Comparison of ENCODE assay signal across 9 cellular contexts in the genomic region with DNA sequence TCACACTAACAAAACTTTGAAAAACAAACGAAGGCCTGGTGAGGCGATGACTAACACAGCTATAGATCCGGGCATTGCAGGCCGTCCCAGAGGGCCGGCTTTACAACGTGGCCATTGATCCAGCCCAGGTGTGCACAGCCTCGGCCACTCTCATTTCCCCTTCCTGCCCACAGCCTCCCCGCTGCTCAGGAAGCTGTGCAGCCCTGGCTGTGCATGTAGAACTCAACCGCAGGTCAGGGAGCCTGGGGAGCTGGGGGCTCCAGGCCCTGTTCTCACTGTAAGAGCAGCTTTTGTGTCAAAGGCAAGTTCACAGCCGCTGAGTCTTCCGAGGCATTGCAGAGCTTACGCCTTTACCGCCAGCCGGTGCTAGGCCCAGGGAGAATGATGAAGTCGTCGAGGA.
DNase-seq lines count a peak whose midpoint lies in the region; ATAC-seq, FAIRE-seq and TF ChIP-seq lines count a peak whose summit lies in the region.
"Had no signal": no experiment of that assay in that cellular context is flagged by ENCODE, and none has a peak within 500 bp of the region (broad histone marks: within the 10 kb centered on the region; RNA-seq: fewer than 3 reads in every experiment).

No MANE protein-coding gene starts in this region.

- no peaks in the 10 kb centered on the region for H3K36me3 Mint-ChIP-seq in natural killer cell treated with Interleukin-12 subunit alpha and Interleukin-12 subunit beta and Interleukin-15 and Interleukin-18, amount 100 ng/mL, for 72 hours

- FAIRE-seq in pancreas (lab: Jason Lieb, UNC): no peak

- TF ChIP-seq CTCF in thyroid gland (IDR thresholded peaks at IDR 0.05) (no peak), pancreas (IDR thresholded peaks at IDR 0.05) (no peak)

- peak; percentile 10 for DNase-seq in NK-92 treated with Interleukin-12 subunit alpha and Interleukin-12 subunit beta, amount 100 ng/mL, for 24 hours (lab: John Stamatoyannopoulos, UW)
- DNase-seq in NK-92 (lab: John Stamatoyannopoulos, UW; ENCODE audit: unreplicated experiment) (no peak), T-helper 9 cell (peak; percentile 4), thyroid gland (no peak), DMS53 treated with DMSO at 0.1 percent for 48 hours (lab: John Stamatoyannopoulos, UW; ENCODE audit: unreplicated experiment) (no peak), pancreas (no peak)
- no peak for DNase-seq in natural killer cell treated with Interleukin-12 subunit alpha and Interleukin-12 subunit beta and Interleukin-15 and Interleukin-18, amount 100 ng/mL, for 72 hours (ENCODE audit: low spot score)

- intact Hi-C loops in thyroid gland (cut with DNase I): no loop called here
- intact Hi-C loops in pancreas (cut with DNase I): no loop called here

- WGBS in thyroid gland, 2 donors: 60 to 77% methylated on average over 13 to 16 of the region's 16 CpGs
- WGBS in pancreas, 2 donors: 75 to 80% methylated on average over 16 of the region's 16 CpGs

- H3K9me3 ChIP-seq in thyroid gland (no peaks in the 10 kb centered on the region), pancreas (no peaks in the 10 kb centered on the region)

- no peak overlapping the region for H3K27ac Mint-ChIP-seq in natural killer cell treated with Interleukin-12 subunit alpha and Interleukin-12 subunit beta and Interleukin-15 and Interleukin-18, amount 100 ng/mL, for 72 hours

- H3K27ac ChIP-seq in thyroid gland: no peak overlapping the region
- no peak overlapping the region for H3K27ac ChIP-seq in pancreas
- H3K27ac ChIP-seq: 22Rv1 had no signal

- H3K9me3 Mint-ChIP-seq in natural killer cell treated with Interleukin-12 subunit alpha and Interleukin-12 subunit beta and Interleukin-15 and Interleukin-18, amount 100 ng/mL, for 72 hours: no peaks in the 10 kb centered on the region

- ATAC-seq in HG03066 (IDR thresholded peaks at IDR 0.05; ENCODE audit: low read depth, unreplicated experiment) (peak; percentile 84), pancreas (no peak)
- ATAC-seq in natural killer cell treated with Interleukin-12 subunit alpha and Interleukin-12 subunit beta and Interleukin-15 and Interleukin-18, amount 100 ng/mL, for 72 hours: peak; percentile 45 to 59

- H3K36me3 ChIP-seq in thyroid gland (no peaks in the 10 kb centered on the region), pancreas (no peaks in the 10 kb centered on the region)

- no peak overlapping the region for H3K4me3 Mint-ChIP-seq in natural killer cell treated with Interleukin-12 subunit alpha and Interleukin-12 subunit beta and Interleukin-15 and Interleukin-18, amount 100 ng/mL, for 72 hours

- H3K4me3 ChIP-seq in thyroid gland (replicated peaks in 1 of 3) (no peak overlapping the region), pancreas (no peak overlapping the region)

- peaks cover 9 to 17% of the 10 kb centered on the region in 2 donors for H3K4me1 Mint-ChIP-seq in natural killer cell treated with Interleukin-12 subunit alpha and Interleukin-12 subunit beta and Interleukin-15 and Interleukin-18, amount 100 ng/mL, for 72 hours (ENCODE audit: low read depth in 2 of 2)

- H3K27me3 ChIP-seq in thyroid gland (no peaks in the 10 kb centered on the region), pancreas (no peaks in the 10 kb centered on the region)

- H3K4me1 ChIP-seq in thyroid gland (no peaks in the 10 kb centered on the region), pancreas (no peaks in the 10 kb centered on the region)

- H3K27me3 Mint-ChIP-seq in natural killer cell treated with Interleukin-12 subunit alpha and Interleukin-12 subunit beta and Interleukin-15 and Interleukin-18, amount 100 ng/mL, for 72 hours: peaks cover 13 to 35% of the 10 kb centered on the region in 2 donors

- no peak for TF ChIP-seq POLR2A in thyroid gland (IDR thresholded peaks at IDR 0.05)

Comparison
In these comparisons a context has a peak if more than half of its experiments do, and no peak if none do; other contexts are left out.
1. DNase-seq: peak in NK-92 treated with Interleukin-12 subunit alpha and Interleukin-12 subunit beta, amount 100 ng/mL, for 24 hours (single experiment) and T-helper 9 cell (single experiment); none in NK-92 (single experiment), natural killer cell treated with Interleukin-12 subunit alpha and Interleukin-12 subunit beta and Interleukin-15 and Interleukin-18, amount 100 ng/mL, for 72 hours (single experiment), thyroid gland (0 of 2), DMS53 treated with DMSO at 0.1 percent for 48 hours (single experiment) and pancreas (0 of 6).
2. ATAC-seq: peak in HG03066 (single experiment) and natural killer cell treated with Interleukin-12 subunit alpha and Interleukin-12 subunit beta and Interleukin-15 and Interleukin-18, amount 100 ng/mL, for 72 hours (2 of 2); none in pancreas (0 of 4).